11 cellular contexts compared by ENCODE assay signal in the genomic region with DNA sequence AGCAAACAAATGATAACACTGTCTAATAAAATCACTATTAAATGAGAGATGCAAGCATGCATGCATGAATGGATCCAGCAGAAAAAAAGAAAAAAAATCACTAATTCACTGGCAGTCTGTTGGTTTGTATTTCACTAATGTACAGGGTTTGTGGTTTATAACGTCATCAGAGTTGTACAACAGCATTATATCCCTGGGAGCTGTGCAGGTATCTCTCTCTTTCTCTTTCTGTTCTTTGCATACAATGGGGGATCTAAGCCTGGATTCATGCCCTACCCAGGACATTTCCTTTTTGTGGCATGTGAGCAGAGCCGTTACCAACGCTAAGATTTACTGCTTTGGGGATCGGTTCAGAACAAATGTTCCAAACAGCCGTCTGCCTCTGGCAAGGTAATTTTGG.
DNase-seq lines count a peak whose midpoint lies in the region; ATAC-seq, FAIRE-seq and TF ChIP-seq lines count a peak whose summit lies in the region.
"Had no signal": no experiment of that assay in that cellular context is flagged by ENCODE, and none has a peak within 500 bp of the region (broad histone marks: within the 10 kb centered on the region; RNA-seq: fewer than 3 reads in every experiment).

No MANE protein-coding gene starts in this region.

- ATAC-seq in GM21447 (IDR thresholded peaks at IDR 0.05; ENCODE audit: unreplicated experiment) = peak; percentile 90
- peak; percentile 78 for ATAC-seq in HG03095 (IDR thresholded peaks at IDR 0.05; ENCODE audit: unreplicated experiment)
- no peak for ATAC-seq in omental fat pad (ENCODE audit: low FRiP score)
- ATAC-seq: natural killer cell had no signal

- H3K36me3 Mint-ChIP-seq in Calu3 (ENCODE audit: insufficient read depth, unreplicated experiment) = no peaks in the 10 kb centered on the region
- H3K36me3 Mint-ChIP-seq: natural killer cell had no signal

- no peaks in the 10 kb centered on the region for H3K4me1 Mint-ChIP-seq in Calu3 (ENCODE audit: low read depth, unreplicated experiment)
- H3K4me1 Mint-ChIP-seq: natural killer cell had no signal

- no peak for TF ChIP-seq POLR2A in GM12892 (IDR thresholded peaks at IDR 0.05; ENCODE audit: low read depth, low read length)

- H3K4me3 ChIP-seq in smooth muscle cell = no peak overlapping the region

- no peak overlapping the region for H3K9ac ChIP-seq in smooth muscle cell (ENCODE audit: low read depth)

- no peak overlapping the region for H3K4me3 Mint-ChIP-seq in Calu3 (ENCODE audit: low read depth, unreplicated experiment)
- H3K4me3 Mint-ChIP-seq: natural killer cell had no signal

- no TSS peak for BruUV-seq in Calu3 (replicated peaks; lab: Mats Ljungman, UMichigan)

- WGBS in smooth muscle cell (ENCODE audit: low lambda C conversion rate) = 39% methylated on average over 5 of the region's 5 CpGs

- CTCF ChIA-PET in Calu3 (lab: Charles Lee) = interaction anchor here (1.2 kb wide), 1 partner anchor 46 kb away, joined by 3 read pairs; no protein-coding TSS in a partner anchor

- no peak for DNase-seq in GM12892 (ENCODE audit: insufficient read length)
- peak; percentile 72 for DNase-seq in NCI-H345 (lab: John Stamatoyannopoulos, UW)
- DNase-seq in NOMO-1 treated with dmso at 0.1 percent for 144 hours (lab: John Stamatoyannopoulos, UW; ENCODE audit: unreplicated experiment) = no peak
- no peak for DNase-seq in smooth muscle cell (lab: John Stamatoyannopoulos, UW; ENCODE audit: unreplicated experiment)
- no peak for DNase-seq in Calu3
- no peak for DNase-seq in omental fat pad (ENCODE audit: low spot score)
- DNase-seq: natural killer cell, WERI-Rb-1 had no signal

- no peak overlapping the region for H3K4me2 ChIP-seq in smooth muscle cell

- H2AFZ ChIP-seq in smooth muscle cell (ENCODE audit: low read depth) = no peak overlapping the region

- H3K9me3 Mint-ChIP-seq in Calu3 (ENCODE audit: low read depth, unreplicated experiment) = no peaks in the 10 kb centered on the region

- no peaks in the 10 kb centered on the region for H3K36me3 ChIP-seq in smooth muscle cell (ENCODE audit: low read depth)
- H3K36me3 ChIP-seq: WERI-Rb-1 had no signal

- H3K27ac ChIP-seq in smooth muscle cell (ENCODE audit: low read depth) = no peak overlapping the region
- H3K27ac ChIP-seq: WERI-Rb-1 had no signal

- no peak overlapping the region for H3K27ac Mint-ChIP-seq in Calu3 (ENCODE audit: unreplicated experiment)
- H3K27ac Mint-ChIP-seq: natural killer cell had no signal

- H3K79me2 ChIP-seq in smooth muscle cell (ENCODE audit: low read depth) = no peaks in the 10 kb centered on the region

- no peaks in the 10 kb centered on the region for H3K9me3 ChIP-seq in smooth muscle cell (replicated peaks; ENCODE audit: low read depth)

- H3K27me3 ChIP-seq in smooth muscle cell (ENCODE audit: low read depth) = peaks cover 16% of the 10 kb centered on the region

- H3F3A ChIP-seq in smooth muscle cell (ENCODE audit: low read depth) = no peaks in the 10 kb centered on the region

- FAIRE-seq in GM12892 (lab: Jason Lieb, UNC) = peak; percentile 17
- FAIRE-seq: islet of Langerhans had no signal

- H4K20me1 ChIP-seq in smooth muscle cell (ENCODE audit: low read depth) = no peaks in the 10 kb centered on the region

- peaks cover 19% of the 10 kb centered on the region for H3K4me1 ChIP-seq in smooth muscle cell (ENCODE audit: low read depth)

- H3K27me3 Mint-ChIP-seq in Calu3 (ENCODE audit: unreplicated experiment) = no peaks in the 10 kb centered on the region

- TF ChIP-seq CTCF in smooth muscle cell (IDR thresholded peaks at IDR 0.05; ENCODE audit: borderline replicate concordance, insufficient read depth, poor library complexity, severe bottlenecking) (no peak), Calu3 (IDR thresholded peaks at IDR 0.05; ENCODE audit: unreplicated experiment) (no peak), omental fat pad (IDR thresholded peaks at IDR 0.05) (no peak)

- intact Hi-C loops in Calu3 (cut with micrococcal nuclease; ENCODE audit: unreplicated experiment) = loop anchor here (10.0 kb wide), 1 partner anchor 744 kb away; no protein-coding TSS in a partner anchor
